In genomic region chr3:182895513-182896112, GRCh38 we compare ENCODE assay signal across 17 cellular contexts.
"Had no signal": no experiment of that assay in that cellular context is flagged by ENCODE, and none has a peak within 500 bp of the region (broad histone marks: within the 10 kb centered on the region; RNA-seq: fewer than 3 reads in every experiment).

No MANE protein-coding gene starts in this region.

- ATAC-seq: esophagus mucosa had no signal

- H3K36me3 ChIP-seq: thoracic aorta had no signal

- H3K9me3 Mint-ChIP-seq: activated naive CD4-positive, alpha-beta T cell treated with anti-CD3 and anti-CD28 coated beads, Interleukin-2, amount 50 U/mL, for 24 hours had no signal

- DNase-seq: activated CD4-positive, alpha-beta T cell treated with anti-CD3 and anti-CD28 coated beads for 1 hour; activated CD4-positive, alpha-beta T cell treated with anti-CD3 and anti-CD28 coated beads, Interleukin-2, amount 50 U/mL, for 4 hours; activated effector memory CD4-positive, alpha-beta T cell treated with anti-CD3 and anti-CD28 coated beads, Interleukin-2, amount 50 U/mL, for 16 hours; activated T-cell treated with anti-CD3 and anti-CD28 coated beads for 4 hours; kidney glomerular epithelial cell; midbrain; nucleus accumbens; posterior cingulate gyrus; right cardiac atrium; stomach had no signal

- H3K4me2 ChIP-seq: smooth muscle cell had no signal

- H3K27ac ChIP-seq: cardiac muscle cell, stomach, thoracic aorta, VCaP had no signal

- H3K27ac Mint-ChIP-seq: activated naive CD4-positive, alpha-beta T cell treated with anti-CD3 and anti-CD28 coated beads, Interleukin-2, amount 50 U/mL, for 24 hours had no signal

- H3K4me3 ChIP-seq: cardiac muscle cell, lung, smooth muscle cell, stomach, thoracic aorta had no signal

- H3K27me3 Mint-ChIP-seq: activated naive CD4-positive, alpha-beta T cell treated with anti-CD3 and anti-CD28 coated beads, Interleukin-2, amount 50 U/mL, for 24 hours had no signal

- H3K27me3 ChIP-seq: cardiac muscle cell, stomach had no signal

- H3K9me3 ChIP-seq: stomach, thoracic aorta had no signal

- H3K4me3 Mint-ChIP-seq: activated naive CD4-positive, alpha-beta T cell treated with anti-CD3 and anti-CD28 coated beads, Interleukin-2, amount 50 U/mL, for 24 hours had no signal
